25 cellular contexts compared by ENCODE assay signal in genomic region chr15:40345225-40345866, GRCh38. TPM values are rescaled to one million over a fixed set of nuclear protein-coding genes. Genes with fewer than 3 reads are reported as not detected.
DNase-seq lines count a peak whose midpoint lies in the region; ATAC-seq and TF ChIP-seq lines count a peak whose summit lies in the region.
"Had no signal": no experiment of that assay in that cellular context is flagged by ENCODE, and none has a peak within 500 bp of the region (broad histone marks: within the 10 kb centered on the region; RNA-seq: fewer than 3 reads in every experiment).

No MANE protein-coding gene starts in this region.

- H3K4me3 ChIP-seq in PC-3 (ENCODE audit: low read length) (no peak overlapping the region), lower lobe of right lung (no peak overlapping the region)
- H3K4me3 ChIP-seq: ascending aorta, cardiac muscle cell, esophagus muscularis mucosa, heart right ventricle, lung, mucosa of descending colon, SK-N-MC, upper lobe of right lung had no signal

- CTCF ChIA-PET in PC-3 (lab: Charles Lee) (interaction anchor here (2.2 kb wide), 1 partner anchor 22 kb away, joined by 9 read pairs; no protein-coding TSS in a partner anchor), HEK293T (lab: Yijun Ruan, JAX) (interaction anchor here (0.5 to 2.1 kb wide), 4 partner anchors 12 to 118 kb away, joined by 3 to 7 read pairs (median 4); partner anchors contain the start of gene DISP2)

- no peaks in the 10 kb centered on the region for H3K36me3 Mint-ChIP-seq in type B pancreatic cell
- H3K36me3 Mint-ChIP-seq: activated CD4-positive, alpha-beta memory T cell treated with anti-CD3 and anti-CD28 coated beads for 36 hours; activated naive CD8-positive, alpha-beta T cell; CD4-positive, CD25-positive, alpha-beta regulatory T cell had no signal

- no peak for DNase-seq in PC-3
- DNase-seq in lower lobe of right lung = peak; percentile 35
- peak; percentile 61 for DNase-seq in type B pancreatic cell (ENCODE audit: extremely low spot score, unreplicated experiment)
- DNase-seq in HEK293T (ENCODE audit: extremely low spot score) = no peak
- DNase-seq in NCI-H446 treated with DMSO at 0.1 percent for 48 hours (lab: John Stamatoyannopoulos, UW) = no peak
- DNase-seq: cortex of kidney, foreskin melanocyte, NCI-H1417 treated with DMSO at 0.1 percent for 48 hours, NCI-H2227 treated with DMSO at 0.1 percent for 48 hours had no signal

- H3F3A ChIP-seq in PC-3 (ENCODE audit: low read length, unreplicated experiment) = peaks cover 11% of the 10 kb centered on the region

- no peaks in the 10 kb centered on the region for H4K20me1 ChIP-seq in PC-3 (ENCODE audit: low read length)

- BruUV-seq in PC-3 (replicated peaks; lab: Mats Ljungman, UMichigan) = no TSS peak

- H3K4me1 ChIP-seq in PC-3 (ENCODE audit: insufficient read depth, low read length) (peaks cover 77% of the 10 kb centered on the region), lower lobe of right lung (peaks cover 41% of the 10 kb centered on the region)

- no peak overlapping the region for H3K27ac Mint-ChIP-seq in type B pancreatic cell
- H3K27ac Mint-ChIP-seq: activated CD4-positive, alpha-beta memory T cell treated with anti-CD3 and anti-CD28 coated beads for 36 hours; activated naive CD8-positive, alpha-beta T cell; endodermal cell had no signal

- no peaks in the 10 kb centered on the region for H3K9me2 ChIP-seq in PC-3 (replicated peaks; ENCODE audit: low read length)

- H3K27me3 Mint-ChIP-seq in type B pancreatic cell = peaks cover 3% of the 10 kb centered on the region
- H3K27me3 Mint-ChIP-seq: activated CD4-positive, alpha-beta memory T cell treated with anti-CD3 and anti-CD28 coated beads for 36 hours; activated naive CD8-positive, alpha-beta T cell; CD4-positive, CD25-positive, alpha-beta regulatory T cell had no signal

- POLR2A ChIA-PET in PC-3 (lab: Charles Lee; ENCODE audit: unreplicated experiment) (no interaction called here), HEK293T (lab: Yijun Ruan, JAX) (interaction anchor here (0.8 to 1.7 kb wide), 2 partner anchors 60 kb away, joined by 3 read pairs; partner anchors contain the start of gene IVD)

- TF ChIP-seq CTCF in PC-3 (conservative IDR thresholded peaks at IDR 0.05; ENCODE audit: low read depth, low read length) = no peak
- TF ChIP-seq CTCF in lower lobe of right lung (IDR thresholded peaks at IDR 0.05) = no peak
- TF ChIP-seq CTCF in type B pancreatic cell (conservative IDR thresholded peaks at IDR 0.05) = no peak

- no peak overlapping the region for H2AFZ ChIP-seq in PC-3 (ENCODE audit: low read length)

- H3K27me3 ChIP-seq in PC-3 (ENCODE audit: low read length) (no peaks in the 10 kb centered on the region), lower lobe of right lung (ENCODE audit: low read depth) (no peaks in the 10 kb centered on the region)
- H3K27me3 ChIP-seq: ascending aorta, cardiac muscle cell, esophagus muscularis mucosa, heart right ventricle, upper lobe of right lung had no signal

- peaks cover 9% of the 10 kb centered on the region for H3K4me1 Mint-ChIP-seq in type B pancreatic cell (ENCODE audit: unreplicated experiment)

- no peaks in the 10 kb centered on the region for H3K9me3 Mint-ChIP-seq in type B pancreatic cell
- H3K9me3 Mint-ChIP-seq: activated CD4-positive, alpha-beta memory T cell treated with anti-CD3 and anti-CD28 coated beads for 36 hours; CD4-positive, CD25-positive, alpha-beta regulatory T cell; endodermal cell had no signal

- H3K79me2 ChIP-seq in PC-3 (ENCODE audit: low read length) = peaks cover 15% of the 10 kb centered on the region
- H3K79me2 ChIP-seq: parathyroid adenoma had no signal

- intact Hi-C loops in PC-3 (cut with micrococcal nuclease) = loop anchor here (10.0 kb wide), 1 partner anchor 159 kb away; no protein-coding TSS in a partner anchor
- intact Hi-C loops in lower lobe of right lung (cut with DNase I) = no loop called here

- peak overlapping the region; percentile 100 for H3K27ac ChIP-seq in PC-3 (ENCODE audit: low read length)
- H3K27ac ChIP-seq in lower lobe of right lung = no peak overlapping the region
- H3K27ac ChIP-seq: cardiac muscle cell, esophagus muscularis mucosa, parathyroid adenoma, SK-N-MC, upper lobe of right lung had no signal

- no peak overlapping the region for H3K4me3 Mint-ChIP-seq in type B pancreatic cell
- H3K4me3 Mint-ChIP-seq: activated CD4-positive, alpha-beta memory T cell treated with anti-CD3 and anti-CD28 coated beads for 36 hours; activated naive CD8-positive, alpha-beta T cell; CD4-positive, CD25-positive, alpha-beta regulatory T cell; endodermal cell had no signal

- H3K9ac ChIP-seq in PC-3 (ENCODE audit: low read length) = no peak overlapping the region
- H3K9ac ChIP-seq: parathyroid adenoma had no signal

- H3K9me3 ChIP-seq in PC-3 (ENCODE audit: low read length) = no peaks in the 10 kb centered on the region
- H3K9me3 ChIP-seq in lower lobe of right lung = no peaks in the 10 kb centered on the region
- H3K9me3 ChIP-seq: ascending aorta, esophagus muscularis mucosa, heart right ventricle, mucosa of descending colon, upper lobe of right lung had no signal

- no peak overlapping the region for H3K4me2 ChIP-seq in PC-3 (ENCODE audit: low read length)

- H3K36me3 ChIP-seq in PC-3 (ENCODE audit: low read depth, low read length) (no peaks in the 10 kb centered on the region), lower lobe of right lung (no peaks in the 10 kb centered on the region)
- H3K36me3 ChIP-seq: ascending aorta, cardiac muscle cell, esophagus muscularis mucosa, heart right ventricle, upper lobe of right lung had no signal

- ATAC-seq in PC-3 (no peak), lower lobe of right lung (no peak)

TF ChIP-seq in HEK293T, 16 proteins besides CTCF, POLR2A, EP300 and RAD21:
- TF ChIP-seq L3MBTL2 (conservative IDR thresholded peaks at IDR 0.05) (no peak), BHLHE40 (IDR thresholded peaks at IDR 0.05; ENCODE audit: borderline replicate concordance) (no peak), HDGF (IDR thresholded peaks at IDR 0.05; ENCODE audit: borderline replicate concordance) (no peak), TARDBP (IDR thresholded peaks at IDR 0.05) (no peak), SP1 (IDR thresholded peaks at IDR 0.05) (no peak), ZNF384 (IDR thresholded peaks at IDR 0.05) (no peak), FOXM1 (IDR thresholded peaks at IDR 0.05; ENCODE audit: borderline replicate concordance) (no peak), CTBP1 (IDR thresholded peaks at IDR 0.05; ENCODE audit: borderline replicate concordance) (no peak), ARNT (IDR thresholded peaks at IDR 0.05) (no peak)

RNA-seq across cellular contexts. Expression of gene CCDC9B, which starts 4.6 kb away (rescaled TPM):
- total RNA-seq in PC-3 (2014; rRNA removed) = 56.1 and 101 TPM in 2 replicates
- 71.4 TPM for total RNA-seq in lower lobe of right lung
- 1.6 and 2.4 TPM in 2 replicates for total RNA-seq in type B pancreatic cell (ENCODE audit: low replicate concordance)

RNA-seq across cellular contexts. Expression of gene PHGR1, which starts 5.5 kb away (rescaled TPM):
- not detected in 2 replicates for total RNA-seq in PC-3 (2014; rRNA removed)
- total RNA-seq in lower lobe of right lung = not detected
- total RNA-seq in type B pancreatic cell (ENCODE audit: low replicate concordance) = 5.6 and 15.8 TPM in 2 replicates
- total RNA-seq: activated CD4-positive, alpha-beta memory T cell treated with anti-CD3 and anti-CD28 coated beads for 36 hours; ascending aorta; cardiac muscle cell; CD4-positive, CD25-positive, alpha-beta regulatory T cell; Daoy; endodermal cell; heart right ventricle; HT1080; lung; T-helper 1 cell treated with Interleukin-12 subunit alpha and Interleukin-12 subunit beta and Interleukin-4 antibody, amounts not matched to agents 30 ng/mL and 1 ng/mL, for 36 hours; upper lobe of right lung had no signal

RNA-seq across cellular contexts. Expression of gene DISP2, which starts 12.7 kb away (rescaled TPM):
- total RNA-seq in PC-3 (2014; rRNA removed) (0.87 and 2.7 TPM in 2 replicates), lower lobe of right lung (4.3 TPM), type B pancreatic cell (ENCODE audit: low replicate concordance) (1.5 and 1.8 TPM in 2 replicates)

RNA-seq across cellular contexts. Expression of gene INAFM2, which starts 21.9 kb away (rescaled TPM):
- total RNA-seq in PC-3 (2014; rRNA removed) (22.1 and 32.1 TPM in 2 replicates), lower lobe of right lung (33.8 TPM), type B pancreatic cell (ENCODE audit: low replicate concordance) (12.3 and 23.6 TPM in 2 replicates)

RNA-seq across cellular contexts. Expression of gene KNSTRN, which starts 37.2 kb away (rescaled TPM):
- total RNA-seq in PC-3 (2014; rRNA removed) (115 and 125 TPM in 2 replicates), lower lobe of right lung (20.1 TPM), type B pancreatic cell (ENCODE audit: low replicate concordance) (24.1 and 52.2 TPM in 2 replicates)

Comparison
In these comparisons a context has a peak if more than half of its experiments do, and no peak if none do; other contexts are left out.
1. DNase-seq: peak in lower lobe of right lung (single experiment) and type B pancreatic cell (single experiment); none in PC-3 (single experiment), HEK293T (single experiment) and NCI-H446 treated with DMSO at 0.1 percent for 48 hours (single experiment).
2. RNA of gene CCDC9B, which starts 4.6 kb away (total RNA-seq): 71.4 TPM in lower lobe of right lung (single experiment) and 56.1 to 101 TPM in PC-3; 1.6 to 2.4 TPM in type B pancreatic cell; every median in the first group is over 10 times any median in the second.